Comparison of ENCODE assay signal across 1 cellular context in genomic region chr2:199302851-199303250, GRCh38.
TF ChIP-seq lines count a peak whose summit lies in the region.

No MANE protein-coding gene starts in this region.

TF ChIP-seq in IMR-90, 13 proteins besides CTCF, POLR2A, EP300 and RAD21:
- TF ChIP-seq NFE2L2 (IDR thresholded peaks at IDR 0.05; ENCODE audit: low read depth, low read length) (no peak), BHLHE40 (IDR thresholded peaks at IDR 0.05; ENCODE audit: low read depth, low read length) (peak; percentile 61; the same call in 1 of the 2 replicates), SMC3 (IDR thresholded peaks at IDR 0.05; ENCODE audit: low read depth, low read length) (no peak), RCOR1 (IDR thresholded peaks at IDR 0.05; ENCODE audit: insufficient replicate concordance, low read length) (no peak), MAZ (IDR thresholded peaks at IDR 0.05; ENCODE audit: borderline replicate concordance, low read depth, low read length) (no peak), RFX5 (IDR thresholded peaks at IDR 0.05; ENCODE audit: low read depth, low read length) (no peak), MXI1 (IDR thresholded peaks at IDR 0.05; ENCODE audit: borderline replicate concordance, low read depth, low read length) (no peak)
- TF ChIP-seq, protein P1, sequence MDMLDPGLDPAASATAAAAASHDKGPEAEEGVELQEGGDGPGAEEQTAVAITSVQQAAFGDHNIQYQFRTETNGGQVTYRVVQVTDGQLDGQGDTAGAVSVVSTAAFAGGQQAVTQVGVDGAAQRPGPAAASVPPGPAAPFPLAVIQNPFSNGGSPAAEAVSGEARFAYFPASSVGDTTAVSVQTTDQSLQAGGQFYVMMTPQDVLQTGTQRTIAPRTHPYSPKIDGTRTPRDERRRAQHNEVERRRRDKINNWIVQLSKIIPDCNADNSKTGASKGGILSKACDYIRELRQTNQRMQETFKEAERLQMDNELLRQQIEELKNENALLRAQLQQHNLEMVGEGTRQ (IDR thresholded peaks at IDR 0.05; ENCODE audit: low read depth, low read length), result no peak
